8 cellular contexts compared by ENCODE assay signal in the genomic region with DNA sequence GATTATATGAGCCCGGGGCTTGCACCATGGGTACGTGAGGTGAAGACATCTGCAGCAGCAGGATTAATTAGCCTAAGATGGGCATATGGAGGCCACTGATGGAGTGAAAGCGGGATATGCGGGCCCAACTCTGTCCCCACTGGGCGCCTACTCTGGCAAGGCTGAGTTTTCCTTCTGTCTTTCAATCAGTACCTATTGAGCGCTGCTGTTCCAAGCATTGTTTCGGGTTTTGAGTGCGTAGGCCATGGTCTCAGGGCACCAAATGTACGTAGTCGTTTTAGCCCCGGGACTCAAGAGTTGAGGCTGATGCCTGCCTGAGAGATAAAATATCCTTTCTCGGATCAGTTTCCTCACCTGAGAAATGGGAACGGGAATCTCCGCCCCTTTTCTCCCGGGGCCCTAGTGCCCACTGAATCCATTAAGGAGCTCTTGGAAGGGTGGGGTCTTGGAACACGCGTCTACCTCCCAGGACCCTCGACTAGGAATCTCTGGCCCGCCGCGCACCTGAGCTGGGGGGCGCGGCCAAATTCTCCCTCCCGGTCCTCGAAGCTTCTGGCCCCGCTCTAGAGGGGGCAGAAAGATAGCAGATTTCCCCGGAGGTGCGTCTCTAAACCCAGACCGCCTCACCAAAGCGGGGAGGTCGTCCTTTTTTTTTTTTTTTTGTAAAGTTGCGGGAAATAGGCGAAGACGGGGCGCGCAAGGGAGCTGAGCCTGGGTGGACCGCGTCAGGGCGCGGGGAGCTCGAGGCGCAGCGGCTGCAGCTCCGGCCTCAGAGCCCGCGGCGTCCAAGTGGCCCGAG. TPM values are rescaled to one million over a fixed set of nuclear protein-coding genes. Genes with fewer than 3 reads are reported as not detected.
A peak's percentile ranks its signal among the peaks of the same experiment; 100 is the strongest.
DNase-seq lines count a peak whose midpoint lies in the region; ATAC-seq, FAIRE-seq and TF ChIP-seq lines count a peak whose summit lies in the region.

No MANE protein-coding gene starts in this region.

- 36% methylated on average over 31 of the region's 48 CpGs for WGBS in GM12878 (ENCODE audit: insufficient coverage, insufficient replicate concordance, low lambda C conversion rate, missing lambda C conversion rate)
- WGBS in transverse colon (ENCODE audit: low coverage in 1 of 2), 2 donors, result 23 to 87% methylated on average over 3 to 43 of the region's 48 CpGs

- TF ChIP-seq CTCF in GM12878 (IDR thresholded peaks at IDR 0.05 in 2 of 3, conservative IDR thresholded peaks at IDR 0.05 in 1 of 3; ENCODE audit: control insufficient read depth in 2 of 3, extremely low read depth in 1 of 3, insufficient read depth in 1 of 3, low read depth in 3 of 3, low read length in 3 of 3) (no peak), lower lobe of right lung (IDR thresholded peaks at IDR 0.05) (no peak), transverse colon (IDR thresholded peaks at IDR 0.05) (no peak)

- no TSS peak for BruUV-seq in GM12878 (replicated peaks; lab: Mats Ljungman, UMichigan)

- no peak for FAIRE-seq in GM12878 (lab: Jason Lieb, UNC)

- in situ Hi-C loops in GM12878 (cut with MboI) (no loop called here), transverse colon (cut with MboI; ENCODE audit: low pct_ligation_motif_present in 1 of 4, low pct_unique_long_range_greater_than_20kb in 1 of 4, low sequenced_read_pairs in 3 of 4) (loop anchor here in 2 of 4 donors (10.0 to 25.0 kb wide), 2 partner anchors 47 to 115 kb away; no protein-coding TSS in a partner anchor)

- peak overlapping the region; percentile 41 for H2AFZ ChIP-seq in GM12878 (ENCODE audit: control insufficient read depth, low read depth, low read length)

- H3K4me1 ChIP-seq in GM12878 (ENCODE audit: control insufficient read depth, insufficient read depth, low read length) (peaks cover 28% of the 10 kb centered on the region), lower lobe of right lung (peaks cover 58% of the 10 kb centered on the region), transverse colon (peaks cover 15 to 76% (median 65%) of the 10 kb centered on the region in 4 donors)

- no peaks in the 10 kb centered on the region for H3K9me3 Mint-ChIP-seq in activated T-cell treated with anti-CD3 and anti-CD28 coated beads, Interleukin-2, amount 50 U/mL, for 24 hours

- H3K4me3 Mint-ChIP-seq in activated T-cell treated with anti-CD3 and anti-CD28 coated beads, Interleukin-2, amount 50 U/mL, for 24 hours, result peak overlapping the region; percentile 55

- intact Hi-C loops in GM12878 (cut with micrococcal nuclease; ENCODE audit: unreplicated experiment), result loop anchor here (1.0 kb wide), 2 partner anchors 10 to 23 kb away; no protein-coding TSS in a partner anchor
- intact Hi-C loops in lower lobe of right lung (cut with DNase I), result no loop called here
- intact Hi-C loops in transverse colon (cut with DNase I; ENCODE audit: low total_unique reads), result no loop called here

- CTCF ChIA-PET in GM12878 (lab: Yijun Ruan, JAX), result interaction anchor here (0.6 to 9.3 kb wide), 9 partner anchors 11 to 129 kb away, joined by 3 to 201 read pairs (median 3); no protein-coding TSS in a partner anchor

- H3K27me3 Mint-ChIP-seq in activated T-cell treated with anti-CD3 and anti-CD28 coated beads, Interleukin-2, amount 50 U/mL, for 24 hours, result peaks cover 61% of the 10 kb centered on the region

- no peak overlapping the region for H3K27ac Mint-ChIP-seq in activated T-cell treated with anti-CD3 and anti-CD28 coated beads, Interleukin-2, amount 50 U/mL, for 24 hours

- 0 out of 2 replicates have a peak, but pooled peaks cover 4% of the 10 kb centered on the region for H4K20me1 ChIP-seq in GM12878 (ENCODE audit: control insufficient read depth, insufficient read depth)

- TF ChIP-seq EP300 in GM12878 (IDR thresholded peaks at IDR 0.05; ENCODE audit: borderline replicate concordance in 1 of 2, control insufficient read depth in 1 of 2, low read depth in 2 of 2, low read length in 2 of 2) (no peak), transverse colon (IDR thresholded peaks at IDR 0.05; ENCODE audit: low read depth) (no peak)

- POLR2A ChIA-PET in GM12878 (lab: Charles Lee), result interaction anchor here (0.6 to 6.5 kb wide), 19 partner anchors 10 to 259 kb away, joined by 3 to 68 read pairs (median 5); no protein-coding TSS in a partner anchor

- SMC1A ChIA-PET in GM12878 (lab: Charles Lee; ENCODE audit: uncharacterized antibody, unreplicated experiment), result interaction anchor here (0.6 to 9.6 kb wide), 8 partner anchors 12 to 474 kb away, joined by 3 to 175 read pairs (median 4); no protein-coding TSS in a partner anchor

- RAD21 ChIA-PET in GM12878 (lab: Charles Lee; ENCODE audit: unreplicated experiment), result interaction anchor here (0.6 to 10.9 kb wide), 15 partner anchors 10 to 258 kb away, joined by 3 to 265 read pairs (median 5); a partner anchor contains a TSS

- H3K9me3 ChIP-seq in GM12878 (replicated peaks; ENCODE audit: control insufficient read depth, insufficient read depth, low read length) (no peaks in the 10 kb centered on the region), lower lobe of right lung (no peaks in the 10 kb centered on the region), transverse colon (no peaks in the 10 kb centered on the region)

- no peak for DNase-seq in activated T-cell treated with anti-CD3 and anti-CD28 coated beads, Interleukin-2, amount 50 U/mL, for 24 hours
- no peak for DNase-seq in activated T-cell treated with anti-CD3 and anti-CD28 coated beads, Interleukin-2, amount 50 U/mL, for 48 hours
- DNase-seq in GM12878 (ENCODE audit: low read depth, low spot score), result no peak
- DNase-seq in lower lobe of right lung, result no peak
- DNase-seq in transverse colon, result no peak
- DNase-seq in central memory CD4-positive, alpha-beta T cell, result no peak
- DNase-seq in occipital lobe (lab: John Stamatoyannopoulos, UW), result no peak
- no peak for DNase-seq in COLO829 (ENCODE audit: low spot score)

- no peak for TF ChIP-seq RAD21 in GM12878 (IDR thresholded peaks at IDR 0.05; ENCODE audit: insufficient read depth, low read depth, low read length)

- peaks cover 38% of the 10 kb centered on the region for H3K4me1 Mint-ChIP-seq in activated T-cell treated with anti-CD3 and anti-CD28 coated beads, Interleukin-2, amount 50 U/mL, for 24 hours (ENCODE audit: low read depth)

- peak overlapping the region; percentile 67 for H3K9ac ChIP-seq in GM12878 (ENCODE audit: control insufficient read depth, insufficient read depth, low read length)

- H3K4me3 ChIP-seq in GM12878 (peak overlapping the region; percentile 96), lower lobe of right lung (peak overlapping the region; percentile 94), transverse colon (peak overlapping the region; percentile 58 to 93 (median 89))

- H3K27ac ChIP-seq in GM12878 (ENCODE audit: control insufficient read depth, insufficient read depth) (peak overlapping the region; percentile 28; the same call in 1 of the 2 replicates), lower lobe of right lung (no peak overlapping the region), transverse colon (peak overlapping the region; percentile 91 to 96 (median 93))

- ATAC-seq in GM12878 (no peak), lower lobe of right lung (no peak)

- no peaks in the 10 kb centered on the region for H3K27me3 ChIP-seq in GM12878 (replicated peaks in 1 of 2; ENCODE audit: control insufficient read depth in 2 of 2, insufficient read depth in 2 of 2, low read length in 1 of 2)
- H3K27me3 ChIP-seq in lower lobe of right lung (ENCODE audit: low read depth), result no peaks in the 10 kb centered on the region
- no peaks in the 10 kb centered on the region for H3K27me3 ChIP-seq in transverse colon

- H3K36me3 Mint-ChIP-seq in activated T-cell treated with anti-CD3 and anti-CD28 coated beads, Interleukin-2, amount 50 U/mL, for 24 hours (ENCODE audit: low read depth), result no peaks in the 10 kb centered on the region

- no peaks in the 10 kb centered on the region for H3K36me3 ChIP-seq in GM12878 (ENCODE audit: control insufficient read depth in 2 of 2, insufficient read depth in 2 of 2, low read length in 1 of 2)
- H3K36me3 ChIP-seq in lower lobe of right lung, result no peaks in the 10 kb centered on the region
- no peaks in the 10 kb centered on the region for H3K36me3 ChIP-seq in transverse colon

- TF ChIP-seq POLR2A in GM12878 (IDR thresholded peaks at IDR 0.05; ENCODE audit: low read depth, low read length) (no peak), transverse colon (IDR thresholded peaks at IDR 0.05) (no peak)

- peak overlapping the region; percentile 76 for H3K4me2 ChIP-seq in GM12878 (ENCODE audit: control insufficient read depth, insufficient read depth)

- H3K79me2 ChIP-seq in GM12878 (ENCODE audit: control insufficient read depth, insufficient read depth, low read length), result peaks cover 48% of the 10 kb centered on the region

RNA-seq across cellular contexts. Expression of a gene that starts 0.5 kb away (rescaled TPM):
- total RNA-seq in GM12878 (2013; cell fraction: nucleolus; rRNA removed), result 37.6 and 40.4 TPM in 2 replicates
- total RNA-seq in GM12878 (2014; rRNA removed) (71.4 and 90.8 TPM in 2 replicates), GM12878 (2014; rRNA removed; fragmentation: Illumina TruSeq; extraction: Trizol) (24.9 and 26.8 TPM in 2 replicates), GM12878 (2021) (64.2 and 64.4 TPM in 2 replicates), lower lobe of right lung (27.3 TPM), transverse colon (10 to 100 TPM; 26.5 to 50.7 (median 36.2) TPM), occipital lobe (37.1 TPM)
- polyA plus RNA-seq in GM12878 (2011; ENCODE audit: low read depth), result 17.9 TPM
- polyA plus RNA-seq in GM12878 (2011; rRNA removed) (55.4 and 57.5 TPM in 2 replicates), GM12878 (2014; fragmentation: Illumina TruSeq; extraction: Trizol) (25.6 and 36.0 TPM in 2 replicates), GM12878 (2014; fragmentation: Nextera tagmentation; extraction: Ambion mirVana) (1 to 10 TPM; 1.8 to 6.0 TPM), GM12878 (2014; rRNA removed) (59.1 and 68.6 TPM in 2 replicates), GM12878 (2016; fragmentation: Nextera tagmentation; extraction: Ambion mirVana) (10 to 100 TPM; 33.8 to 45.4 TPM)
- polyA plus RNA-seq in GM12878 (2011; cell fraction: cytosol; rRNA removed), result 54.8 and 79.5 TPM in 2 replicates
- polyA plus RNA-seq in GM12878 (2011; cell fraction: nucleus; rRNA removed), result 43.4 and 55.0 TPM in 2 replicates
- 31.3 and 43.2 TPM in 2 replicates for polyA plus RNA-seq in GM12878 (2012)
- 32.3 and 76.6 TPM in 2 replicates for polyA minus RNA-seq in GM12878 (2011; rRNA and poly(A)+ RNA removed)
- 19.3 and 41.6 TPM in 2 replicates for polyA minus RNA-seq in GM12878 (2011; cell fraction: cytosol; rRNA and poly(A)+ RNA removed)
- polyA minus RNA-seq in GM12878 (2011; cell fraction: nucleus; rRNA and poly(A)+ RNA removed), result 25.8 and 43.7 TPM in 2 replicates
